ENCODE assay signal across 8 cellular contexts in the genomic region with DNA sequence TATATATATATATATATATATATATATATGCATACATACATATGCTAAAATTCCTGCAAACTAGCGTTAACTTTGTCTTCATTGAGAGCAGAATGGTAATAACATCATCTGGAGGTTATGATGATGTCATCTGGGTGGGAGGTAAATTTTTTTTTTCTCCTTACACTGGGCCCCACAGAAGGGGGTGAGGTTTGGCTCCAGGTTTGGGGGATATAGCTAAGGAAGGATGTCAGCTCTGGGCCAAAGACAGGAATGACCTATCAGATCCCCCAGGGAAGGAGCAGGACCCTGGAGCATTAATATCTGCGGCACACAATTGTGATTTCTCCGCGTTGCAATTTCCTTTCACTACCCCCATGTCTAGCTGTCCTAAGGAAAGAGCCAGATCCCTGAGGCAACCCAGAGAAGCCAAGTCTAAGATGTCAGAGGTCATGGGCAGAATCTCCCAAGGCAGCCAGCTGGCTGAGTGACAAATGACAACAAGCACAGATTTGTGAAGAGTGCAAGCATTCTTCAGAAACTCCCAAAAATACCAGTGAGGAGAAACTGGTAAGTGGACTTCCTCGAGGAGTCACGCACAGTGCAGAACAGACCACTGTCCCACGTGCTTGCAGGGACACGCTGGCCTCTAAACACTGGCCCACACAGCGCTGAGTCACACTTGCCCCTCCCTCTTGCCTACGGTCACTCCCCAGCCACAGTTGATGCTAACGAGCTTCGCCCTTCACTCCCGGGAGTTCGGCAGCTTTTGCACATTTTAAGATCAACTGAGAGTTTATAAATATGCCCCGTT. TPM values are rescaled to one million over a fixed set of nuclear protein-coding genes. Genes with fewer than 3 reads are reported as not detected.
DNase-seq lines count a peak whose midpoint lies in the region; ATAC-seq and TF ChIP-seq lines count a peak whose summit lies in the region.

No MANE protein-coding gene starts in this region.

- H3K9ac ChIP-seq in OCI-LY3 (ENCODE audit: low read length): no peak overlapping the region

- H3K27ac ChIP-seq in OCI-LY3 (ENCODE audit: low read length) (no peak overlapping the region), tibial artery (peak overlapping the region; percentile 72 to 79)

- H3K27me3 ChIP-seq in OCI-LY3 (ENCODE audit: low read depth, low read length) (peaks cover 6% of the 10 kb centered on the region; the same call in 1 of the 2 replicates), tibial artery (no peaks in the 10 kb centered on the region)

- TF ChIP-seq CTCF in OCI-LY3 (IDR thresholded peaks at IDR 0.05; ENCODE audit: low read depth, low read length) (no peak), lower leg skin (IDR thresholded peaks at IDR 0.05) (no peak), tibial artery (IDR thresholded peaks at IDR 0.05) (no peak)

- peaks cover 9% of the 10 kb centered on the region for H3K4me1 Mint-ChIP-seq in T-helper 2 cell treated with Interferon-gamma antibody and Interleukin-4, amounts not matched to agents 5 μg/mL and 100 μg/mL, for 36 hours (ENCODE audit: low read depth)

- intact Hi-C loops in lower leg skin (cut with DNase I; ENCODE audit: low total_unique reads) (no loop called here), tibial artery (cut with DNase I; ENCODE audit: low total_unique reads) (loop anchor here (5.0 kb wide), 2 partner anchors 38 to 127 kb away; no protein-coding TSS in a partner anchor)

- H2AFZ ChIP-seq in OCI-LY3 (ENCODE audit: low read depth, low read length): no peak overlapping the region

- H3K79me2 ChIP-seq in OCI-LY3 (ENCODE audit: low read length): no peaks in the 10 kb centered on the region

- H3K9me3 Mint-ChIP-seq in T-helper 2 cell treated with Interferon-gamma antibody and Interleukin-4, amounts not matched to agents 5 μg/mL and 100 μg/mL, for 36 hours: no peaks in the 10 kb centered on the region

- H3K4me3 Mint-ChIP-seq in T-helper 2 cell treated with Interferon-gamma antibody and Interleukin-4, amounts not matched to agents 5 μg/mL and 100 μg/mL, for 36 hours: no peak overlapping the region

- H3K27me3 Mint-ChIP-seq in T-helper 2 cell treated with Interferon-gamma antibody and Interleukin-4, amounts not matched to agents 5 μg/mL and 100 μg/mL, for 36 hours (ENCODE audit: low read depth): peaks cover 2% of the 10 kb centered on the region

- H3K27ac Mint-ChIP-seq in T-helper 2 cell treated with Interferon-gamma antibody and Interleukin-4, amounts not matched to agents 5 μg/mL and 100 μg/mL, for 36 hours: no peak overlapping the region

- no peak for TF ChIP-seq POLR2A in lower leg skin (IDR thresholded peaks at IDR 0.05)

- H4K20me1 ChIP-seq in OCI-LY3 (ENCODE audit: insufficient read depth, low read length): no peaks in the 10 kb centered on the region

- 5 to 14% methylated on average over 15 of the region's 15 CpGs for WGBS in lower leg skin, 2 donors

- H3K4me3 ChIP-seq in OCI-LY3 (ENCODE audit: low read length) (no peak overlapping the region), lower leg skin (ENCODE audit: low read depth, poor library complexity, severe bottlenecking) (no peak overlapping the region), tibial artery (peak overlapping the region; percentile 6 to 26)

- H3K4me2 ChIP-seq in OCI-LY3 (ENCODE audit: low read length): 0 out of 2 replicates have a peak overlapping the region, but pooled peaks have one; percentile 10

- H3K36me3 Mint-ChIP-seq in T-helper 2 cell treated with Interferon-gamma antibody and Interleukin-4, amounts not matched to agents 5 μg/mL and 100 μg/mL, for 36 hours (ENCODE audit: low read depth): no peaks in the 10 kb centered on the region

- DNase-seq in Daoy (ENCODE audit: low read depth): peak; percentile 92
- peak; percentile 96 for DNase-seq in dedifferentiated amniotic fluid mesenchymal stem cell (ENCODE audit: extremely low spot score)
- peak; percentile 90 to 97 for DNase-seq in lower leg skin (ENCODE audit: low spot score in 2 of 2)
- peak; percentile 95 to 96 for DNase-seq in tibial artery
- no peak for DNase-seq in stimulated activated naive CD4-positive, alpha-beta T cell treated with Interleukin-2 at 50 U/mL for 16 hours (lab: John Stamatoyannopoulos, UW)
- no peak for DNase-seq in T-helper 2 cell treated with Interferon-gamma antibody and Interleukin-4, amounts not matched to agents 5 μg/mL and 100 μg/mL, for 36 hours (ENCODE audit: low spot score)

- ATAC-seq in GM19452 (IDR thresholded peaks at IDR 0.05; ENCODE audit: unreplicated experiment): no peak

- H3K9me3 ChIP-seq in OCI-LY3 (ENCODE audit: insufficient read depth, low read length) (no peaks in the 10 kb centered on the region), tibial artery (no peaks in the 10 kb centered on the region)

- H3K4me1 ChIP-seq in OCI-LY3 (ENCODE audit: low read length) (peaks cover 24% of the 10 kb centered on the region), tibial artery (peaks cover 0 to 37% (median 13%) of the 10 kb centered on the region in 4 donors)

- H3K36me3 ChIP-seq in OCI-LY3 (replicated peaks; ENCODE audit: low read depth, low read length) (no peaks in the 10 kb centered on the region), tibial artery (no peaks in the 10 kb centered on the region)

RNA-seq across cellular contexts. Expression of gene UBC, which starts 9.9 kb away (rescaled TPM):
- total RNA-seq in Daoy (2014; rRNA removed; shearing (Covaris generic)): 1,358 and 1,360 TPM in 2 replicates
- total RNA-seq in lower leg skin: 1,000 to 10,000 TPM; 1,350 to 1,636 (median 1,452) TPM

RNA-seq across cellular contexts. Expression of gene SCARB1, which starts 40.8 kb away (rescaled TPM):
- total RNA-seq in Daoy (2014; rRNA removed; shearing (Covaris generic)): 4.1 TPM in 2 replicates
- 10 to 100 TPM; 18.6 to 41.8 (median 26.7) TPM for total RNA-seq in lower leg skin

Comparison
In these comparisons a context has a peak if more than half of its experiments do, and no peak if none do; other contexts are left out.
1. DNase-seq: peak in Daoy (single experiment), dedifferentiated amniotic fluid mesenchymal stem cell (single experiment), lower leg skin (2 of 2) and tibial artery (2 of 2); none in stimulated activated naive CD4-positive, alpha-beta T cell treated with Interleukin-2 at 50 U/mL for 16 hours (single experiment) and T-helper 2 cell treated with Interferon-gamma antibody and Interleukin-4, amounts not matched to agents 5 μg/mL and 100 μg/mL, for 36 hours (single experiment).
2. H3K4me3 ChIP-seq: peak in tibial artery (2 of 2); none in OCI-LY3 (single experiment) and lower leg skin (single experiment).